ENCODE assay signal across 8 cellular contexts in genomic region chr5:56951946-56952691, GRCh38. TPM values are rescaled to one million over a fixed set of nuclear protein-coding genes. Genes with fewer than 3 reads are reported as not detected.
A peak's percentile ranks its signal among the peaks of the same experiment; 100 is the strongest.
DNase-seq lines count a peak whose midpoint lies in the region; ATAC-seq, FAIRE-seq and TF ChIP-seq lines count a peak whose summit lies in the region.

Gene MIER3, minus strand, starts transcription at chr5:56952123. Its CDS starts 21 bp downstream, at chr5:56952102.

- ATAC-seq in GM21737 (IDR thresholded peaks at IDR 0.05; ENCODE audit: unreplicated experiment): peak; percentile 89
- peak; percentile 86 for ATAC-seq in SK-N-SH treated with all-trans-retinoic acid at 6 μM for 48 hours
- ATAC-seq in pancreas: peak; percentile 90 to 95 (median 94)

- peaks cover 31% of the 10 kb centered on the region; the same call in 1 of the 2 replicates for H3K79me2 ChIP-seq in KMS-11 (ENCODE audit: insufficient read depth, low read depth)

- FAIRE-seq in pancreas (lab: Jason Lieb, UNC): no peak

- TF ChIP-seq POLR2A in thyroid gland (IDR thresholded peaks at IDR 0.05): peak in 1 of 2 donors; percentile 62

- H4K20me1 ChIP-seq in KMS-11 (ENCODE audit: insufficient read depth): no peaks in the 10 kb centered on the region

- H3K36me3 ChIP-seq in KMS-11 (ENCODE audit: insufficient read depth) (no peaks in the 10 kb centered on the region; the same call in 1 of the 2 replicates), pancreas (no peaks in the 10 kb centered on the region), thyroid gland (no peaks in the 10 kb centered on the region)

- TF ChIP-seq CTCF in KMS-11 (conservative IDR thresholded peaks at IDR 0.05; ENCODE audit: low read depth, low read length) (no peak), pancreas (IDR thresholded peaks at IDR 0.05) (no peak), thyroid gland (IDR thresholded peaks at IDR 0.05) (no peak)

- H3K4me1 ChIP-seq in KMS-11 (ENCODE audit: low read depth, poor library complexity, severe bottlenecking) (peaks cover 20% of the 10 kb centered on the region), pancreas (peaks cover 0 to 10% (median 7%) of the 10 kb centered on the region in 3 donors), thyroid gland (peaks cover 11 to 12% of the 10 kb centered on the region in 2 donors)

- peak within 1 kb of the TSS; percentile 94 for H3K4me2 ChIP-seq in KMS-11

- H3K9me3 ChIP-seq in pancreas: no peaks in the 10 kb centered on the region
- H3K9me3 ChIP-seq in thyroid gland: no peaks in the 10 kb centered on the region

- H3K27me3 ChIP-seq in KMS-11 (ENCODE audit: insufficient read depth, low read depth) (no peaks in the 10 kb centered on the region), pancreas (no peaks in the 10 kb centered on the region), thyroid gland (no peaks in the 10 kb centered on the region)

- DNase-seq in ELR (ENCODE audit: low read depth): peak; percentile 85
- DNase-seq in activated naive CD4-positive, alpha-beta T cell treated with anti-CD3 and anti-CD28 coated beads, Interleukin-2, amount 50 U/mL, for 16 hours: peak; percentile 82
- peak; percentile 11 to 93 (median 83) for DNase-seq in head of caudate nucleus
- DNase-seq in pancreas: peak; percentile 77 to 92 (median 80)
- peak; percentile 73 to 81 for DNase-seq in thyroid gland

- H3K4me3 ChIP-seq in KMS-11 (IDR thresholded peaks at IDR 0.05; ENCODE audit: insufficient read depth, low read depth, low read length) (no peak within 1 kb of the TSS), pancreas (peak within 1 kb of the TSS; percentile 67 to 95 (median 86)), thyroid gland (replicated peaks in 1 of 3) (peak within 1 kb of the TSS; percentile 69 to 81 (median 70))

- WGBS in pancreas, 2 donors: 0 to 1% methylated on average over 71 to 89 of the region's 89 CpGs
- WGBS in thyroid gland, 2 donors: 0% methylated on average over 19 to 24 of the region's 89 CpGs

- H2AFZ ChIP-seq in KMS-11 (ENCODE audit: low read depth): peak within 1 kb of the TSS; percentile 70

- peak within 1 kb of the TSS; percentile 61; the same call in 1 of the 2 replicates for H3K9ac ChIP-seq in KMS-11

- intact Hi-C loops in head of caudate nucleus (cut with DNase I) (loop anchor here (2.0 to 5.0 kb wide), 2 partner anchors 40 to 221 kb away; no protein-coding TSS in a partner anchor), pancreas (cut with DNase I) (no loop called here), thyroid gland (cut with DNase I) (loop anchor here (5.0 kb wide), 1 partner anchor 35 kb away; no protein-coding TSS in a partner anchor)

- H3K27ac ChIP-seq in KMS-11 (peak within 1 kb of the TSS; percentile 43), pancreas (peak within 1 kb of the TSS; percentile 24 to 74 (median 67)), thyroid gland (peak within 1 kb of the TSS; percentile 65 to 89 (median 87))

TF ChIP-seq in SK-N-SH treated with all-trans-retinoic acid at 6 μM for 48 hours, 23 proteins besides CTCF, POLR2A, EP300 and RAD21:
- TF ChIP-seq PPARA (CRISPR knock-in tag; IDR thresholded peaks at IDR 0.05; ENCODE audit: borderline replicate concordance): no peak
- 0 out of 2 replicates have a peak, but pooled peaks have one; percentile 31 for TF ChIP-seq CSDC2 (CRISPR knock-in tag; IDR thresholded peaks at IDR 0.05)
- no peak for TF ChIP-seq SNAI2 (CRISPR knock-in tag; IDR thresholded peaks at IDR 0.05)
- 0 out of 2 replicates have a peak, but pooled peaks have one; percentile 21 for TF ChIP-seq TSHZ2 (CRISPR knock-in tag; IDR thresholded peaks at IDR 0.05)

RNA-seq across cellular contexts. Expression of gene MIER3, which starts in this region (rescaled TPM):
- total RNA-seq in pancreas: 10 to 100 TPM in 2 of 6 donors, 1 to 10 TPM in 4; 7.3 to 16.3 (median 8.6) TPM
- 1 to 10 TPM; 3.8 to 6.7 TPM for polyA plus RNA-seq in pancreas
- 10 to 100 TPM; 24.7 to 54.9 (median 29.7) TPM for total RNA-seq in thyroid gland

Comparison
In these comparisons a context has a peak if more than half of its experiments do, and no peak if none do; other contexts are left out.
1. intact Hi-C loops: an anchor here in head of caudate nucleus (2.0 to 5.0 kb wide) and thyroid gland (5.0 kb wide); none called in pancreas.